Comparison of ENCODE assay signal across 12 cellular contexts in genomic region chr10:113666682-113667252, GRCh38. TPM values are rescaled to one million over a fixed set of nuclear protein-coding genes. Genes with fewer than 3 reads are reported as not detected.
DNase-seq lines count a peak whose midpoint lies in the region; ATAC-seq, FAIRE-seq and TF ChIP-seq lines count a peak whose summit lies in the region.
"Had no signal": no experiment of that assay in that cellular context is flagged by ENCODE, and none has a peak within 500 bp of the region (broad histone marks: within the 10 kb centered on the region; RNA-seq: fewer than 3 reads in every experiment).

No MANE protein-coding gene starts in this region.

- peaks cover 5% of the 10 kb centered on the region for H3K36me3 Mint-ChIP-seq in astrocyte (ENCODE audit: low read depth, unreplicated experiment)
- no peaks in the 10 kb centered on the region for H3K36me3 Mint-ChIP-seq in glutamatergic neuron (ENCODE audit: unreplicated experiment)

- H3K4me3 Mint-ChIP-seq in astrocyte (ENCODE audit: unreplicated experiment) (no peak overlapping the region), glutamatergic neuron (ENCODE audit: unreplicated experiment) (no peak overlapping the region)
- H3K4me3 Mint-ChIP-seq: nephron had no signal

- TF ChIP-seq CTCF in astrocyte (IDR thresholded peaks at IDR 0.05; ENCODE audit: insufficient read depth, low read depth, low read length) (no peak), glutamatergic neuron (IDR thresholded peaks at IDR 0.05; ENCODE audit: partially characterized antibody, unreplicated experiment) (no peak)

- no peaks in the 10 kb centered on the region for H3K79me2 ChIP-seq in astrocyte (ENCODE audit: insufficient read depth, low read length)

- ATAC-seq in GM19452 (IDR thresholded peaks at IDR 0.05; ENCODE audit: unreplicated experiment) (peak; percentile 88), HG03342 (IDR thresholded peaks at IDR 0.05; ENCODE audit: unreplicated experiment) (peak; percentile 82)

- peak overlapping the region; percentile 46 for H2AFZ ChIP-seq in astrocyte (ENCODE audit: low read depth, low read length)

- H4K20me1 ChIP-seq in astrocyte (ENCODE audit: insufficient read depth, low read length) = no peaks in the 10 kb centered on the region

- peak; percentile 27 for DNase-seq in Daoy (ENCODE audit: low read depth)
- peak; percentile 36 for DNase-seq in astrocyte (ENCODE audit: low read depth)
- no peak for DNase-seq in NCI-H2029 (lab: John Stamatoyannopoulos, UW)
- DNase-seq in glutamatergic neuron = no peak
- DNase-seq in CD1c-positive myeloid dendritic cell (ENCODE audit: extremely low spot score) = no peak
- no peak for DNase-seq in NK-92 (lab: John Stamatoyannopoulos, UW; ENCODE audit: unreplicated experiment)
- DNase-seq: DMS79; effector CD8-positive, alpha-beta T cell had no signal

- peaks cover 9% of the 10 kb centered on the region for H3K9me3 Mint-ChIP-seq in astrocyte (ENCODE audit: unreplicated experiment)
- H3K9me3 Mint-ChIP-seq in glutamatergic neuron (ENCODE audit: unreplicated experiment) = no peaks in the 10 kb centered on the region

- H3K4me3 ChIP-seq in astrocyte (ENCODE audit: insufficient read depth, low read depth, low read length) = no peak overlapping the region

- peaks cover 12% of the 10 kb centered on the region for H3K4me1 Mint-ChIP-seq in astrocyte (ENCODE audit: low read depth, unreplicated experiment)
- H3K4me1 Mint-ChIP-seq in glutamatergic neuron (ENCODE audit: low read depth, unreplicated experiment) = no peaks in the 10 kb centered on the region
- H3K4me1 Mint-ChIP-seq: IgD-negative memory B cell, nephron had no signal

- peak overlapping the region; percentile 45 for H3K4me2 ChIP-seq in astrocyte (ENCODE audit: low read length)

- H3K4me1 ChIP-seq in astrocyte (ENCODE audit: insufficient read depth, low read length) = peaks cover 17% of the 10 kb centered on the region

- H3K27me3 ChIP-seq in astrocyte (ENCODE audit: insufficient read depth, low read length) = no peaks in the 10 kb centered on the region

- peak overlapping the region; percentile 76 for H3K27ac Mint-ChIP-seq in astrocyte (ENCODE audit: unreplicated experiment)
- H3K27ac Mint-ChIP-seq in glutamatergic neuron (ENCODE audit: unreplicated experiment) = no peak overlapping the region
- H3K27ac Mint-ChIP-seq: nephron had no signal

- no peak overlapping the region for H3K9ac ChIP-seq in astrocyte (ENCODE audit: low read length)

- no peak for FAIRE-seq in astrocyte (lab: Jason Lieb, UNC)

- peaks cover 5% of the 10 kb centered on the region for H3K27me3 Mint-ChIP-seq in astrocyte (ENCODE audit: low read depth, unreplicated experiment)
- peaks cover 3% of the 10 kb centered on the region for H3K27me3 Mint-ChIP-seq in glutamatergic neuron (ENCODE audit: unreplicated experiment)

- H3K9me3 ChIP-seq in astrocyte (ENCODE audit: insufficient read depth, low read depth, low read length) = no peaks in the 10 kb centered on the region

- peak overlapping the region; percentile 54 for H3K27ac ChIP-seq in astrocyte (ENCODE audit: low read depth, low read length)

- no peaks in the 10 kb centered on the region for H3K36me3 ChIP-seq in astrocyte (ENCODE audit: insufficient read depth, low read length)

RNA-seq across cellular contexts. Expression of gene NRAP, which starts 2.9 kb away (rescaled TPM):
- total RNA-seq in Daoy (2014; rRNA removed; shearing (Covaris generic)) = not detected in 2 replicates
- total RNA-seq in astrocyte (not detected in 2 replicates), glutamatergic neuron (ENCODE audit: unreplicated experiment) (not detected)

RNA-seq across cellular contexts. Expression of gene CASP7, which starts 12.9 kb away (rescaled TPM):
- total RNA-seq in Daoy (2014; rRNA removed; shearing (Covaris generic)) = 27.4 and 29.0 TPM in 2 replicates
- total RNA-seq in astrocyte = 41.9 and 44.9 TPM in 2 replicates
- not detected for total RNA-seq in glutamatergic neuron (ENCODE audit: unreplicated experiment)

Comparison
In these comparisons a context has a peak if more than half of its experiments do, and no peak if none do; other contexts are left out.
1. DNase-seq: peak in Daoy (single experiment) and astrocyte (single experiment); none in NCI-H2029 (single experiment), glutamatergic neuron (single experiment), CD1c-positive myeloid dendritic cell (single experiment) and NK-92 (single experiment).
2. RNA of gene CASP7, which starts 12.9 kb away (total RNA-seq): 41.9 to 44.9 TPM in astrocyte and 27.4 to 29.0 TPM in Daoy; not detected in glutamatergic neuron (single experiment); every median in the first group is over 10 times any median in the second.